In the genomic region with DNA sequence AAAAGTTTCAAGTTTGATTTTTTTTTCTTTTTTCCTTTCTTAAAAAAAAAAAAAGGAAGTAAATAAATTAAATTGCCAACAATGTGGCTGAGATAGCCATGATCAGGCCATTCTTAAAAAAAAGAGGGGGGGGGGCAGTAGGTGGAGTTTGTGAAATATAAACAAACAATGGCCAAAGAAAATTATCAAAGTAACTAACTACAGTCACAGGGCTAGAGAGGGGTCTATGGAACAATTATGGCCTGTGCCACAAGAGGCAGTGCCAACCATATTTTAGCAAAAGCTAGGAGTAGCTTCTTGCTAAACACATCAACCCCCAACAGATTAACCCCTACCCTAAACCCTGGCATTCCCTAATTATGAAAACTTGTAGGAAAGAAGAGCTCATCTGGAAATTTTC, we compare ENCODE assay signal across 17 cellular contexts. TPM values are rescaled to one million over a fixed set of nuclear protein-coding genes. Genes with fewer than 3 reads are reported as not detected.
DNase-seq lines count a peak whose midpoint lies in the region; ATAC-seq and TF ChIP-seq lines count a peak whose summit lies in the region.
"Had no signal": no experiment of that assay in that cellular context is flagged by ENCODE, and none has a peak within 500 bp of the region (broad histone marks: within the 10 kb centered on the region; RNA-seq: fewer than 3 reads in every experiment).

No MANE protein-coding gene starts in this region.

- TF ChIP-seq POLR2A in esophagus muscularis mucosa (IDR thresholded peaks at IDR 0.05; ENCODE audit: low read depth): no peak

- TF ChIP-seq CTCF in A673 (conservative IDR thresholded peaks at IDR 0.05; ENCODE audit: low read depth, low read length) (0 out of 2 replicates have a peak, but pooled peaks have one; percentile 26), DND-41 (IDR thresholded peaks at IDR 0.05; ENCODE audit: borderline replicate concordance, extremely low read depth, low read length, poor library complexity, severe bottlenecking) (peak; percentile 31), esophagus muscularis mucosa (IDR thresholded peaks at IDR 0.05) (peak in 1 of 3 experiments; percentile 6)

- no peak for TF ChIP-seq EP300 in esophagus muscularis mucosa (IDR thresholded peaks at IDR 0.05)

- H3K27ac ChIP-seq in A673 (ENCODE audit: low read depth, low read length, poor library complexity, severe bottlenecking) (no peak overlapping the region), DND-41 (ENCODE audit: low read length) (no peak overlapping the region), esophagus muscularis mucosa (replicated peaks in 1 of 4) (peak overlapping the region; percentile 16 to 55 (median 28))
- H3K27ac ChIP-seq: BLaER1 had no signal

- no peaks in the 10 kb centered on the region for H3K9me3 ChIP-seq in A673 (ENCODE audit: low read depth, low read length, poor library complexity, severe bottlenecking)
- no peaks in the 10 kb centered on the region for H3K9me3 ChIP-seq in DND-41 (ENCODE audit: insufficient read depth, low read length, severe bottlenecking)
- no peaks in the 10 kb centered on the region for H3K9me3 ChIP-seq in esophagus muscularis mucosa
- H3K9me3 ChIP-seq: BLaER1 had no signal

- H3K4me1 ChIP-seq in A673 (ENCODE audit: insufficient read depth, low read length, poor library complexity, severe bottlenecking) (peaks cover 5% of the 10 kb centered on the region), DND-41 (ENCODE audit: insufficient read depth, low read length) (no peaks in the 10 kb centered on the region), esophagus muscularis mucosa (peaks cover 0 to 12% (median 4%) of the 10 kb centered on the region in 4 donors)
- H3K4me1 ChIP-seq: BLaER1 had no signal

- no peaks in the 10 kb centered on the region for H4K20me1 ChIP-seq in DND-41 (ENCODE audit: insufficient read depth, low read length)

- H3K4me2 ChIP-seq in DND-41 (ENCODE audit: insufficient read depth, low read length): no peak overlapping the region
- H3K4me2 ChIP-seq: BLaER1 had no signal

- POLR2A ChIA-PET in A673 (lab: Charles Lee; ENCODE audit: low non-redundant PET): no interaction called here

- DNase-seq in A673 (ENCODE audit: low spot score) (no peak), DND-41 (no peak), RKO (ENCODE audit: low spot score) (peak; percentile 54), esophagus muscularis mucosa (ENCODE audit: extremely low spot score) (no peak), NCI-H2107 treated with DMSO at 0.1 percent for 48 hours (lab: John Stamatoyannopoulos, UW; ENCODE audit: unreplicated experiment) (no peak), Ammon's horn (ENCODE audit: low spot score) (no peak)
- DNase-seq: activated CD4-positive, CD25-positive, alpha-beta regulatory T cell treated with anti-CD3 and anti-CD28 coated beads, Interleukin-2, amount 50 U/mL, for 72 hours; activated T-cell treated with anti-CD3 and anti-CD28 coated beads, Interleukin-2, amount 50 U/mL, for 24 hours; EL; hypothalamus; left cardiac atrium; NCI-H1048 had no signal

- no peaks in the 10 kb centered on the region for H3K79me2 ChIP-seq in DND-41 (ENCODE audit: insufficient read depth, low read length)

- H3K4me3 ChIP-seq in A673 (ENCODE audit: low read depth, low read length, poor library complexity, severe bottlenecking) (no peak overlapping the region), DND-41 (ENCODE audit: low read depth in 1 of 2, low read length in 2 of 2) (no peak overlapping the region), esophagus muscularis mucosa (no peak overlapping the region)
- H3K4me3 ChIP-seq: BLaER1 had no signal

- intact Hi-C loops in A673 (cut with micrococcal nuclease; ENCODE audit: unreplicated experiment): no loop called here
- intact Hi-C loops in esophagus muscularis mucosa (cut with DNase I): no loop called here

- no peaks in the 10 kb centered on the region for H3K27me3 ChIP-seq in A673 (replicated peaks; ENCODE audit: insufficient read depth, low read depth, low read length, poor library complexity)
- H3K27me3 ChIP-seq in DND-41 (ENCODE audit: insufficient read depth, low read length, poor library complexity): no peaks in the 10 kb centered on the region
- H3K27me3 ChIP-seq in esophagus muscularis mucosa: no peaks in the 10 kb centered on the region
- H3K27me3 ChIP-seq: BLaER1 had no signal

- CTCF ChIA-PET in A673 (lab: Charles Lee): interaction anchor here (0.7 to 2.8 kb wide), 4 partner anchors 16 to 259 kb away, joined by 3 to 17 read pairs (median 8); a partner anchor contains a TSS

- no peak overlapping the region for H3K9ac ChIP-seq in DND-41 (ENCODE audit: low read depth, low read length)

- H3K36me3 ChIP-seq in A673 (ENCODE audit: insufficient read depth, low read length, poor library complexity, severe bottlenecking) (peaks cover 39% of the 10 kb centered on the region), DND-41 (ENCODE audit: insufficient read depth, low read length) (peaks cover 37% of the 10 kb centered on the region), esophagus muscularis mucosa (peaks cover 42 to 65% (median 64%) of the 10 kb centered on the region in 4 donors)

- peak; percentile 63; the same call in 2 of the 3 replicates for ATAC-seq in DND-41 (ENCODE audit: insufficient read depth, low read depth)
- no peak for ATAC-seq in GM19467 (IDR thresholded peaks at IDR 0.05; ENCODE audit: unreplicated experiment)
- no peak for ATAC-seq in HG03571 (IDR thresholded peaks at IDR 0.05; ENCODE audit: unreplicated experiment)

- no TSS peak for BruUV-seq in A673 (replicated peaks; lab: Mats Ljungman, UMichigan)

- H2AFZ ChIP-seq in DND-41 (ENCODE audit: low read depth, low read length): no peak overlapping the region

RNA-seq across cellular contexts. Expression of a gene that starts 16.2 kb away (rescaled TPM):
- total RNA-seq in A673 (2021) (133 and 140 TPM in 2 replicates), esophagus muscularis mucosa (100 to 1,000 TPM in 2 of 4 donors, 10 to 100 TPM in 2; 62.1 to 111 (median 94.3) TPM)

RNA-seq across cellular contexts. Expression of a gene that starts 16.3 kb away (rescaled TPM):
- total RNA-seq in A673 (2021) (48.1 and 49.5 TPM in 2 replicates), esophagus muscularis mucosa (100 to 1,000 TPM in 3 of 4 donors, 10 to 100 TPM in 1; 64.4 to 165 (median 109) TPM)

RNA-seq across cellular contexts. Expression of a gene that starts 18.7 kb away (rescaled TPM):
- total RNA-seq in A673 (2021): 67.5 and 73.2 TPM in 2 replicates
- total RNA-seq in esophagus muscularis mucosa: 10 to 100 TPM; 27.0 to 36.4 (median 30.9) TPM

RNA-seq across cellular contexts. Expression of a gene that starts 24.4 kb away (rescaled TPM):
- total RNA-seq in A673 (2021) (0.85 TPM in 1 of 2 replicates, not detected in the other), esophagus muscularis mucosa (not detected)
- total RNA-seq: epithelial cell of proximal tubule, left cardiac atrium, subcutaneous adipose tissue had no signal

RNA-seq across cellular contexts. Expression of a gene that starts 47.3 kb away (rescaled TPM):
- total RNA-seq in A673 (2021) (690 and 789 TPM in 2 replicates), esophagus muscularis mucosa (1,000 to 10,000 TPM; 5,145 to 8,531 (median 5,986) TPM)

Comparison
In these comparisons a context has a peak if more than half of its experiments do, and no peak if none do; other contexts are left out.
1. H3K27ac ChIP-seq: peak in esophagus muscularis mucosa (4 of 4); none in A673 (single experiment) and DND-41 (single experiment).